In genomic region chr17:81909966-81910839, GRCh38 we compare ENCODE assay signal across 8 cellular contexts.
DNase-seq lines count a peak whose midpoint lies in the region; ATAC-seq and TF ChIP-seq lines count a peak whose summit lies in the region.

No MANE protein-coding gene starts in this region.

- H3K27me3 ChIP-seq in MM.1S (replicated peaks; ENCODE audit: insufficient read depth, low read length): no peaks in the 10 kb centered on the region
- no peaks in the 10 kb centered on the region for H3K27me3 ChIP-seq in mucosa of stomach (ENCODE audit: control insufficient read depth, insufficient read depth, low read length)

- H3K9me3 ChIP-seq in MM.1S (replicated peaks; ENCODE audit: insufficient read depth, low read length) (no peaks in the 10 kb centered on the region), mucosa of stomach (ENCODE audit: control insufficient read depth, low read length) (no peaks in the 10 kb centered on the region)

- ATAC-seq in GM19351 (IDR thresholded peaks at IDR 0.05; ENCODE audit: unreplicated experiment): no peak
- ATAC-seq in HG03520 (IDR thresholded peaks at IDR 0.05; ENCODE audit: unreplicated experiment): no peak

- H3K9me2 ChIP-seq in MM.1S (replicated peaks; ENCODE audit: insufficient read depth, low read length): no peaks in the 10 kb centered on the region

- H3K36me3 ChIP-seq in MM.1S (replicated peaks; ENCODE audit: insufficient read depth, low read length): peaks cover 11% of the 10 kb centered on the region; the same call in 1 of the 2 replicates
- H3K36me3 ChIP-seq in mucosa of stomach (ENCODE audit: control insufficient read depth, insufficient read depth, low read length): peaks cover 22% of the 10 kb centered on the region

- peak overlapping the region; percentile 97 for H3K4me2 ChIP-seq in MM.1S (ENCODE audit: low read depth, low read length)

- peak; percentile 24 for DNase-seq in EL
- no peak for DNase-seq in MM.1S
- no peak for DNase-seq in choroid plexus epithelial cell (ENCODE audit: low read depth)
- no peak for DNase-seq in CD1c-positive myeloid dendritic cell (ENCODE audit: extremely low spot score)
- no peak for DNase-seq in Ammon's horn (ENCODE audit: low spot score)

- H2AFZ ChIP-seq in MM.1S (ENCODE audit: low read length): peak overlapping the region; percentile 80

- H3K4me3 ChIP-seq in MM.1S (ENCODE audit: low read length) (peak overlapping the region; percentile 96), choroid plexus epithelial cell (ENCODE audit: low read depth, low read length) (peak overlapping the region; percentile 75), mucosa of stomach (ENCODE audit: low read length) (peak overlapping the region; percentile 55)

- H3K27ac ChIP-seq in MM.1S (ENCODE audit: low read length): peak overlapping the region; percentile 10; the same call in 1 of the 2 replicates

- H4K20me1 ChIP-seq in MM.1S (ENCODE audit: insufficient read depth, low read length): no peaks in the 10 kb centered on the region

- TF ChIP-seq CTCF in MM.1S (IDR thresholded peaks at IDR 0.05; ENCODE audit: low read length) (no peak), choroid plexus epithelial cell (conservative IDR thresholded peaks at IDR 0.05; ENCODE audit: low read depth, low read length) (no peak)

- H3F3A ChIP-seq in MM.1S (ENCODE audit: insufficient read depth, low read length): no peaks in the 10 kb centered on the region; the same call in 1 of the 2 replicates

- H3K4me1 ChIP-seq in MM.1S (ENCODE audit: low read length): peaks cover 7% of the 10 kb centered on the region
- H3K4me1 ChIP-seq in mucosa of stomach (ENCODE audit: control insufficient read depth, insufficient read depth, low read length): peaks cover 33% of the 10 kb centered on the region

- H3K9ac ChIP-seq in MM.1S (ENCODE audit: low read length): peak overlapping the region; percentile 71; the same call in 1 of the 2 replicates
- peak overlapping the region; percentile 67 for H3K9ac ChIP-seq in mucosa of stomach (ENCODE audit: low read length)

- H3K79me2 ChIP-seq in MM.1S (ENCODE audit: low read length): peaks cover 26% of the 10 kb centered on the region
